24 cellular contexts compared by ENCODE assay signal in genomic region chr4:59904331-59904730, GRCh38.
"Had no signal": no experiment of that assay in that cellular context is flagged by ENCODE, and none has a peak within 500 bp of the region (broad histone marks: within the 10 kb centered on the region; RNA-seq: fewer than 3 reads in every experiment).

No MANE protein-coding gene starts in this region.

- H3K4me3 ChIP-seq: ascending aorta, breast epithelium, esophagus squamous epithelium, hepatocyte, pancreas, smooth muscle cell, stomach, upper lobe of left lung had no signal

- H3K27ac ChIP-seq: ascending aorta, esophagus squamous epithelium, hepatocyte, neutrophil, pancreas, stomach, upper lobe of left lung had no signal

- H3K36me3 ChIP-seq: ascending aorta, breast epithelium, esophagus squamous epithelium, neutrophil, pancreas, stomach, upper lobe of left lung had no signal

- DNase-seq: activated CD8-positive, alpha-beta memory T cell treated with anti-CD3 and anti-CD28 coated beads for 24 hours; activated CD8-positive, alpha-beta memory T cell treated with anti-CD3 and anti-CD28 coated beads, Interleukin-2, amount 50 U/mL, for 48 hours; activated effector memory CD4-positive, alpha-beta T cell treated with Interleukin-2 at 50 U/mL for 16 hours; activated naive CD4-positive, alpha-beta T cell treated with anti-CD3 and anti-CD28 coated beads, Interleukin-2, amount 10 ng/mL, durations not matched to agents 7 days and 5 days; activated T-cell treated with anti-CD3 and anti-CD28 coated beads, Interleukin-2, amount 50 U/mL, for 48 hours; effector CD4-positive, alpha-beta T cell; esophagus squamous epithelium; left ventricle myocardium superior; mesenchymal stem cell; pancreas; stimulated activated CD4-positive, alpha-beta T cell treated with anti-CD3 and anti-CD28 coated beads, Interleukin-4, amount 100 ng/mL, for 1 hour; stomach; T-cell; T-helper 9 cell had no signal

- H3K4me2 ChIP-seq: hepatocyte, smooth muscle cell had no signal

- H3K36me3 Mint-ChIP-seq: activated naive CD4-positive, alpha-beta T cell treated with anti-CD3 and anti-CD28 coated beads, Interleukin-2, amount 10 ng/mL, durations not matched to agents 7 days and 5 days; natural killer cell treated with Interleukin-12 subunit alpha and Interleukin-12 subunit beta and Interleukin-15 and Interleukin-18, amount 100 ng/mL, for 72 hours; stimulated activated effector memory CD8-positive, alpha-beta T cell treated with anti-CD3 and anti-CD28 coated beads, Interleukin-12 subunit alpha, Interleukin-12 subunit beta, amount 100 ng/mL, for 72 hours; T-cell had no signal

- FAIRE-seq: pancreas had no signal

- H3K4me1 ChIP-seq: ascending aorta, breast epithelium, esophagus squamous epithelium, pancreas, stomach, upper lobe of left lung had no signal

- H3K4me1 Mint-ChIP-seq: activated naive CD4-positive, alpha-beta T cell treated with anti-CD3 and anti-CD28 coated beads, Interleukin-2, amount 10 ng/mL, durations not matched to agents 7 days and 5 days; stimulated activated effector memory CD8-positive, alpha-beta T cell treated with anti-CD3 and anti-CD28 coated beads, Interleukin-12 subunit alpha, Interleukin-12 subunit beta, amount 100 ng/mL, for 72 hours; T-cell had no signal

- H3K27me3 ChIP-seq: ascending aorta, breast epithelium, esophagus squamous epithelium, hepatocyte, neutrophil, pancreas, stomach, upper lobe of left lung had no signal

- ATAC-seq: left ventricle myocardium superior; natural killer cell treated with Interleukin-12 subunit alpha and Interleukin-12 subunit beta and Interleukin-15 and Interleukin-18, amount 100 ng/mL, for 72 hours; pancreas; sciatic nerve; SK-N-SH treated with all-trans-retinoic acid at 6 μM for 48 hours; stimulated activated effector memory CD8-positive, alpha-beta T cell treated with anti-CD3 and anti-CD28 coated beads, Interleukin-12 subunit alpha, Interleukin-12 subunit beta, amount 100 ng/mL, for 72 hours; T-cell had no signal

- H3K4me3 Mint-ChIP-seq: activated naive CD4-positive, alpha-beta T cell treated with anti-CD3 and anti-CD28 coated beads, Interleukin-2, amount 10 ng/mL, durations not matched to agents 7 days and 5 days; natural killer cell treated with Interleukin-12 subunit alpha and Interleukin-12 subunit beta and Interleukin-15 and Interleukin-18, amount 100 ng/mL, for 72 hours; stimulated activated effector memory CD8-positive, alpha-beta T cell treated with anti-CD3 and anti-CD28 coated beads, Interleukin-12 subunit alpha, Interleukin-12 subunit beta, amount 100 ng/mL, for 72 hours; T-cell had no signal

- H3K9me3 ChIP-seq: ascending aorta, breast epithelium, esophagus squamous epithelium, neutrophil, pancreas, stomach, upper lobe of left lung had no signal

- H3K27ac Mint-ChIP-seq: activated naive CD4-positive, alpha-beta T cell treated with anti-CD3 and anti-CD28 coated beads, Interleukin-2, amount 10 ng/mL, durations not matched to agents 7 days and 5 days; natural killer cell treated with Interleukin-12 subunit alpha and Interleukin-12 subunit beta and Interleukin-15 and Interleukin-18, amount 100 ng/mL, for 72 hours; stimulated activated effector memory CD8-positive, alpha-beta T cell treated with anti-CD3 and anti-CD28 coated beads, Interleukin-12 subunit alpha, Interleukin-12 subunit beta, amount 100 ng/mL, for 72 hours; T-cell had no signal

- H3K27me3 Mint-ChIP-seq: activated naive CD4-positive, alpha-beta T cell treated with anti-CD3 and anti-CD28 coated beads, Interleukin-2, amount 10 ng/mL, durations not matched to agents 7 days and 5 days; natural killer cell treated with Interleukin-12 subunit alpha and Interleukin-12 subunit beta and Interleukin-15 and Interleukin-18, amount 100 ng/mL, for 72 hours; T-cell had no signal

- H2AFZ ChIP-seq: hepatocyte had no signal

- H3K79me2 ChIP-seq: hepatocyte had no signal
